8 cellular contexts compared by ENCODE assay signal in genomic region chr7:55366461-55367138, GRCh38. TPM values are rescaled to one million over a fixed set of nuclear protein-coding genes. Genes with fewer than 3 reads are reported as not detected.
DNase-seq lines count a peak whose midpoint lies in the region; ATAC-seq, FAIRE-seq and TF ChIP-seq lines count a peak whose summit lies in the region.

No MANE protein-coding gene starts in this region.

- no peaks in the 10 kb centered on the region for H3K36me3 Mint-ChIP-seq in CD14-positive monocyte

- peaks cover 8% of the 10 kb centered on the region for H3K79me1 ChIP-seq in mesendoderm (ENCODE audit: low read length)

- H3K9ac ChIP-seq in mesendoderm (ENCODE audit: low read length): peak overlapping the region; percentile 95

- no peak overlapping the region for H4K5ac ChIP-seq in mesendoderm (ENCODE audit: low read length)

- H3K27me3 Mint-ChIP-seq in CD14-positive monocyte (ENCODE audit: low read depth in 3 of 3): peaks cover under 1 to 9% (median 9%) of the 10 kb centered on the region in 3 donors

- H3K4me3 Mint-ChIP-seq in CD14-positive monocyte: peak overlapping the region; percentile 86 to 87

- no peak overlapping the region for H2AK5ac ChIP-seq in mesendoderm (ENCODE audit: low read length)

- no peak overlapping the region for H2BK120ac ChIP-seq in mesendoderm (ENCODE audit: low read depth, low read length)

- H3K27ac Mint-ChIP-seq in CD14-positive monocyte: peak overlapping the region; percentile 91 to 97 (median 96)

- no peak for FAIRE-seq in RCC 7860 (lab: Jason Lieb, UNC)

- peaks cover 12% of the 10 kb centered on the region for H3K79me2 ChIP-seq in mesendoderm (ENCODE audit: control insufficient read depth, insufficient read depth, low read length)

- H3K4me1 Mint-ChIP-seq in CD14-positive monocyte: peaks cover 20% of the 10 kb centered on the region

- H3K4me1 ChIP-seq in mesendoderm (ENCODE audit: control insufficient read depth, low read depth, low read length) (peaks cover 2% of the 10 kb centered on the region), thyroid gland (peaks cover 15 to 16% of the 10 kb centered on the region in 2 donors)

- no peak overlapping the region for H4K8ac ChIP-seq in mesendoderm (ENCODE audit: low read depth, low read length)

- no peak for DNase-seq in CD14-positive monocyte (ENCODE audit: low spot score)
- peak; percentile 22 to 42 for DNase-seq in SHP77 (lab: John Stamatoyannopoulos, UW)
- DNase-seq in mesendoderm: peak; percentile 29
- DNase-seq in thyroid gland: no peak
- no peak for DNase-seq in RCC 7860 (ENCODE audit: low spot score)

- H3K4me2 ChIP-seq in mesendoderm (ENCODE audit: low read length): peak overlapping the region; percentile 89

- peak overlapping the region; percentile 19 for H3K23ac ChIP-seq in mesendoderm (ENCODE audit: low read length)

- ATAC-seq in GM19397 (IDR thresholded peaks at IDR 0.05; ENCODE audit: unreplicated experiment) (peak; percentile 15), HG03460 (IDR thresholded peaks at IDR 0.05; ENCODE audit: unreplicated experiment) (peak; percentile 9)

- H2BK15ac ChIP-seq in mesendoderm (replicated peaks; ENCODE audit: low read depth): no peak overlapping the region

- no peaks in the 10 kb centered on the region for H3K9me3 ChIP-seq in thyroid gland

- peak overlapping the region; percentile 72 for H3K4ac ChIP-seq in mesendoderm (ENCODE audit: low read depth, low read length)

- H3K36me3 ChIP-seq in mesendoderm (ENCODE audit: control insufficient read depth, insufficient read depth, low read length) (no peaks in the 10 kb centered on the region), thyroid gland (no peaks in the 10 kb centered on the region)

- no CpG with 5 or more reads among the region's 32 CpGs for WGBS in mesendoderm (ENCODE audit: extremely low coverage, insufficient coverage, low lambda C conversion rate)
- WGBS in thyroid gland, 2 donors: 1 to 2% methylated on average over 22 to 30 of the region's 32 CpGs

- H2BK5ac ChIP-seq in mesendoderm (ENCODE audit: low read length): no peak overlapping the region

- TF ChIP-seq CTCF in CD14-positive monocyte (IDR thresholded peaks at IDR 0.05) (no peak), thyroid gland (IDR thresholded peaks at IDR 0.05) (no peak)

- H3K4me3 ChIP-seq in mesendoderm (ENCODE audit: low read length) (peak overlapping the region; percentile 97), thyroid gland (replicated peaks in 1 of 3) (peak overlapping the region; percentile 88 to 97 (median 97))

- H3K27ac ChIP-seq in cingulate gyrus (ENCODE audit: low read depth, low read length) (peak overlapping the region; percentile 98), mesendoderm (ENCODE audit: low read depth, low read length) (peak overlapping the region; percentile 5), thyroid gland (peak overlapping the region; percentile 98 to 99 (median 99))

- peak overlapping the region; percentile 98 for H3K56ac ChIP-seq in mesendoderm (ENCODE audit: low read length)

- intact Hi-C loops in CD14-positive monocyte (cut with micrococcal nuclease) (loop anchor here (5.0 to 10.0 kb wide), 6 partner anchors 208 to 741 kb away; partner anchors contain the start of genes CHCHD2 (in 2 of the 2), CCT6A (in 1 of the 2), MRPS17 (in 1 of the 2) and NIPSNAP2 (in 1 of the 2)), thyroid gland (cut with DNase I) (no loop called here)

- H3K18ac ChIP-seq in mesendoderm (ENCODE audit: low read length): no peak overlapping the region

- H3K27me3 ChIP-seq in mesendoderm (ENCODE audit: insufficient read depth, low read length, poor library complexity) (no peaks in the 10 kb centered on the region), thyroid gland (no peaks in the 10 kb centered on the region)

- no peak for TF ChIP-seq POLR2A in thyroid gland (IDR thresholded peaks at IDR 0.05)

- H3K9me3 Mint-ChIP-seq in CD14-positive monocyte: no peaks in the 10 kb centered on the region

RNA-seq across cellular contexts. Expression of gene LANCL2, which starts 1.5 kb away (rescaled TPM):
- 10 to 100 TPM in 1 of 2 donors, 1 to 10 TPM in 1; 8.3 to 11.8 TPM for polyA plus RNA-seq in CD14-positive monocyte
- 22.0 TPM for polyA plus RNA-seq in mesendoderm (2013, experiment 1 of 2)
- polyA plus RNA-seq in mesendoderm (2013, experiment 2 of 2): 21.4 TPM
- 10 to 100 TPM; 14.5 to 32.5 (median 24.3) TPM for total RNA-seq in thyroid gland

Comparison
In these comparisons a context has a peak if more than half of its experiments do, and no peak if none do; other contexts are left out.
1. DNase-seq: peak in SHP77 (2 of 2) and mesendoderm (single experiment); none in CD14-positive monocyte (single experiment), thyroid gland (0 of 2) and RCC 7860 (single experiment).
2. H3K27ac ChIP-seq: peak in every context shown above with its lines; median percentile 99 in thyroid gland; 98 in cingulate gyrus; 5 in mesendoderm.